12 cellular contexts compared by ENCODE assay signal in genomic region chr7:17134786-17135185, GRCh38.
DNase-seq lines count a peak whose midpoint lies in the region; ATAC-seq and TF ChIP-seq lines count a peak whose summit lies in the region.
"Had no signal": no experiment of that assay in that cellular context is flagged by ENCODE, and none has a peak within 500 bp of the region (broad histone marks: within the 10 kb centered on the region; RNA-seq: fewer than 3 reads in every experiment).

No MANE protein-coding gene starts in this region.

- intact Hi-C loops in left lung (cut with DNase I): no loop called here
- intact Hi-C loops in ovary (cut with DNase I): no loop called here

- WGBS in ovary, 3 donors: 95 to 100% (median 96%) methylated on average over 1 of the region's 1 CpG

- H3K4me1 ChIP-seq in left lung (peaks cover 0 to 9% of the 10 kb centered on the region in 2 donors), ovary (ENCODE audit: insufficient read depth) (no peaks in the 10 kb centered on the region)
- H3K4me1 ChIP-seq: colonic mucosa had no signal

- no peak for TF ChIP-seq CTCF in left lung (IDR thresholded peaks at IDR 0.05)
- TF ChIP-seq CTCF in ovary (IDR thresholded peaks at IDR 0.05): no peak

- H3K36me3 ChIP-seq in left lung (no peaks in the 10 kb centered on the region), ovary (no peaks in the 10 kb centered on the region)
- H3K36me3 ChIP-seq: colonic mucosa, thoracic aorta had no signal

- ATAC-seq in GM18520 (IDR thresholded peaks at IDR 0.05; ENCODE audit: unreplicated experiment) (peak; percentile 74), GM19455 (IDR thresholded peaks at IDR 0.05; ENCODE audit: unreplicated experiment) (peak; percentile 93), HG02970 (IDR thresholded peaks at IDR 0.05; ENCODE audit: low FRiP score, unreplicated experiment) (peak; percentile 67), T-helper 17 cell (no peak), left lung (no peak)

- H3K9me3 ChIP-seq in T-helper 17 cell (ENCODE audit: control insufficient read depth, low read length, poor library complexity, severe bottlenecking): no peaks in the 10 kb centered on the region
- H3K9me3 ChIP-seq in left lung: no peaks in the 10 kb centered on the region
- H3K9me3 ChIP-seq in ovary: no peaks in the 10 kb centered on the region
- H3K9me3 ChIP-seq: colonic mucosa, thoracic aorta had no signal

- TF ChIP-seq POLR2A in ovary (IDR thresholded peaks at IDR 0.05): no peak

- H3K4me3 Mint-ChIP-seq in T-helper 17 cell: peak overlapping the region; percentile 15

- no peak for TF ChIP-seq EP300 in ovary (IDR thresholded peaks at IDR 0.05)

- H3K4me3 ChIP-seq in left lung: no peak overlapping the region
- H3K4me3 ChIP-seq in ovary: no peak overlapping the region
- H3K4me3 ChIP-seq: colonic mucosa, thoracic aorta had no signal

- no peaks in the 10 kb centered on the region for H3K27me3 Mint-ChIP-seq in T-helper 17 cell

- no peak overlapping the region for H3K27ac ChIP-seq in left lung
- no peak overlapping the region for H3K27ac ChIP-seq in ovary
- H3K27ac ChIP-seq: colonic mucosa, thoracic aorta had no signal

- H3K27me3 ChIP-seq in left lung: no peaks in the 10 kb centered on the region
- H3K27me3 ChIP-seq in ovary: no peaks in the 10 kb centered on the region
- H3K27me3 ChIP-seq: colonic mucosa had no signal

- no peaks in the 10 kb centered on the region for H3K36me3 Mint-ChIP-seq in T-helper 17 cell (ENCODE audit: low read depth)

- H3K4me1 Mint-ChIP-seq in T-helper 17 cell: peaks cover 43% of the 10 kb centered on the region

- peak overlapping the region; percentile 8 for H3K27ac Mint-ChIP-seq in T-helper 17 cell

- DNase-seq in T-helper 17 cell (no peak), left lung (no peak), NCI-H524 treated with DMSO at 0.1 percent for 48 hours (lab: John Stamatoyannopoulos, UW) (no peak), AML-193 (lab: John Stamatoyannopoulos, UW) (no peak), ovary (no peak)
- DNase-seq: colonic mucosa, head of caudate nucleus, SHP77 treated with DMSO at 0.1 percent for 48 hours had no signal

Comparison
In these comparisons a context has a peak if more than half of its experiments do, and no peak if none do; other contexts are left out.
1. ATAC-seq: peak in GM18520 (single experiment), GM19455 (single experiment) and HG02970 (single experiment); none in T-helper 17 cell (single experiment) and left lung (single experiment).